8 cellular contexts compared by ENCODE assay signal in the genomic region with DNA sequence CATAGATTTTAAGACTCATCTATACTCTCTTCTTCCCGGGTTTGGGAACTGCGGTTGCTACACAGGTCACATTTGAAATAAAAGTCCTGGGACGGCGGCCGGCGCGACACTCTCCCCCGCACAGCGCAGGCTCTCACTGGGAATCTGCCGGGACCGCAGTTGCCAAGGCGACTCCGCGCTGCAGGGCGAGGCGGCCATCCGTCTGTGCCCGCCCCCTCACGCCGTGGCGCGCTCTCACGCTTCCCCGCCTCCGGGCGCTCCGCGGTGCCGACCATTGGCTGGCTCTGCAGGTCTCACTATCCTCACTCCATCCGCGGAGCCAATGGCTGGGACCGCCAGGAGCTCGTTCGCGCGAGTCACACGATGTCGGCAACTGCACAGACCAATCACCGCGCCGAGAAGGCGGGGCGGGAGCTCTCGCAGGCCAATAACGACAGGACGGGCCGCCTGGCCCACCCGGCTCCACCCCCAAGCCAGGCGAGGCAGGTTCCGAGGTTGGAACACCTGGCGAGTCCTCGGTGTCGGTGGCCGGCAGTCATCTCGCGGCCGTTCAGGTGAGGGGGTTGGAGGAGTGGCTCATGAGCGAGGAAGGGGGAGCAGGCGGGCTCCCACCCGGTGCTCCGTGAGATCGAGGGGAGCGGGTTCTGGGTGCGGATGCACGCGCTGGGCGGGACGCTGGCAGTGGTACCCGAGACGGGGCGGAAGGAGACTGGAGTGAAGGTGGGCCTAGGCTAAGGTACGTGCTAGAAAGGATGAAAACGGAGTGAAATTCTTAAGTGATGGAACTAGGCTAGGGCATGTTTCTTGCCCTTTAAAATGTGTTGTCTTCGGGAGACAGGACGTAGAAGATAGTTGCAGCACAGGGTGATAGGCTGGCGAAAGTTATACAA. TPM values are rescaled to one million over a fixed set of nuclear protein-coding genes. Genes with fewer than 3 reads are reported as not detected.
A peak's percentile ranks its signal among the peaks of the same experiment; 100 is the strongest.
DNase-seq lines count a peak whose midpoint lies in the region; ATAC-seq lines count a peak whose summit lies in the region.

A gene (plus strand): TSS at position 459 of the 890 bp plus-strand sequence. CDS start 5,702 bp downstream, outside the sequence.

- DNase-seq in CD1c-positive myeloid dendritic cell (ENCODE audit: extremely low spot score): peak; percentile 100
- peak; percentile 87 for DNase-seq in NCI-H748 treated with DMSO at 0.1 percent for 48 hours (lab: John Stamatoyannopoulos, UW)
- peak; percentile 92 to 98 for DNase-seq in activated CD4-positive, alpha-beta T cell treated with anti-CD3 and anti-CD28 coated beads, Interleukin-2, amount 50 U/mL, for 24 hours (ENCODE audit: low read depth in 1 of 2, low spot score in 1 of 2)
- peak; percentile 100 for DNase-seq in dermis blood vessel endothelial cell
- peak; percentile 100 for DNase-seq in left lobe of liver (ENCODE audit: low spot score)
- peak; percentile 98 for DNase-seq in stimulated activated CD4-positive, alpha-beta T cell treated with anti-CD3 and anti-CD28 coated beads, Interleukin-2, amount 100 ng/mL, for 4 hours (ENCODE audit: low read depth)

- peak; percentile 98 for ATAC-seq in GM19397 (IDR thresholded peaks at IDR 0.05; ENCODE audit: unreplicated experiment)
- ATAC-seq in HG03565 (IDR thresholded peaks at IDR 0.05; ENCODE audit: unreplicated experiment): peak; percentile 99
- peak; percentile 88 for ATAC-seq in left lobe of liver

RNA-seq across cellular contexts. Expression of the gene that starts here (rescaled TPM):
- total RNA-seq in dermis blood vessel endothelial cell (127 and 144 TPM in 2 replicates), left lobe of liver (93.5 TPM)

Comparison
In these comparisons a context has a peak if more than half of its experiments do, and no peak if none do; other contexts are left out.
1. Peak in every context shown above with its lines: DNase-seq and ATAC-seq.